2 cellular contexts compared by ENCODE assay signal in genomic region chr3:141348848-141349247, GRCh38.
TF ChIP-seq lines count a peak whose summit lies in the region.

No MANE protein-coding gene starts in this region.

TF ChIP-seq in IMR-90, 13 proteins besides CTCF, POLR2A, EP300 and RAD21:
- no peak for TF ChIP-seq SMC3 (IDR thresholded peaks at IDR 0.05; ENCODE audit: low read depth, low read length)
- TF ChIP-seq USF2 (IDR thresholded peaks at IDR 0.05; ENCODE audit: low read depth, low read length): no peak
- no peak for TF ChIP-seq MAZ (IDR thresholded peaks at IDR 0.05; ENCODE audit: borderline replicate concordance, low read depth, low read length)
TF ChIP-seq in IMR-90: peak in this region for 0.

TF ChIP-seq in K562, 482 proteins besides CTCF, POLR2A, EP300 and RAD21:
- TF ChIP-seq SRSF1 (IDR thresholded peaks at IDR 0.05; ENCODE audit: low read depth, low read length): no peak
- peak; percentile 71 to 73; a peak in 3 of 4 replicates for TF ChIP-seq KDM1A (IDR thresholded peaks at IDR 0.05)
- no peak for TF ChIP-seq SP2 (IDR thresholded peaks at IDR 0.05; ENCODE audit: extremely low read depth, low read depth, low read length, poor library complexity, severe bottlenecking)
- TF ChIP-seq HDAC1 (IDR thresholded peaks at IDR 0.05): 0 out of 4 replicates have a peak, but pooled peaks of 1 of the 2 experiments have one; percentile 32
- TF ChIP-seq MEIS2 (IDR thresholded peaks at IDR 0.05; ENCODE audit: partially characterized antibody): peak; percentile 4
- 0 out of 4 replicates have a peak, but pooled peaks of 1 of the 2 experiments have one; percentile 16 for TF ChIP-seq RCOR1 (IDR thresholded peaks at IDR 0.05; ENCODE audit: borderline replicate concordance in 1 of 2, low read depth in 2 of 2, low read length in 2 of 2)
- no peak for TF ChIP-seq ETV1 (tag; conservative IDR thresholded peaks at IDR 0.05; ENCODE audit: low read depth)
- TF ChIP-seq IRF9 (tag; IDR thresholded peaks at IDR 0.05): no peak
- TF ChIP-seq ZBTB1 (CRISPR knock-in tag; IDR thresholded peaks at IDR 0.05; ENCODE audit: borderline replicate concordance, low read depth): no peak
- TF ChIP-seq, protein P1, sequence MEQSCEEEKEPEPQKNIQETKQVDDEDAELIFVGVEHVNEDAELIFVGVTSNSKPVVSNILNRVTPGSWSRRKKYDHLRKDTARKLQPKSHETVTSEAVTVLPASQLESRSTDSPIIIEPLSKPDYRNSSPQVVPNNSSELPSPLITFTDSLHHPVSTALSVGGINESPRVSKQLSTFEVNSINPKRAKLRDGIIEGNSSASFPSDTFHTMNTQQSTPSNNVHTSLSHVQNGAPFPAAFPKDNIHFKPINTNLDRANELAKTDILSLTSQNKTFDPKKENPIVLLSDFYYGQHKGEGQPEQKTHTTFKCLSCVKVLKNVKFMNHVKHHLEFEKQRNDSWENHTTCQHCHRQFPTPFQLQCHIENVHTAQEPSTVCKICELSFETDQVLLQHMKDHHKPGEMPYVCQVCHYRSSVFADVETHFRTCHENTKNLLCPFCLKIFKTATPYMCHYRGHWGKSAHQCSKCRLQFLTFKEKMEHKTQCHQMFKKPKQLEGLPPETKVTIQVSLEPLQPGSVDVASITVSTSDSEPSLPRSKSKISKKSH (CRISPR knock-in tag; IDR thresholded peaks at IDR 0.05): no peak
- TF ChIP-seq HCFC1 (IDR thresholded peaks at IDR 0.05; ENCODE audit: low read depth, low read length): no peak
- TF ChIP-seq PTTG1 (tag; IDR thresholded peaks at IDR 0.05; ENCODE audit: low read depth): no peak
- no peak for TF ChIP-seq BACH1 (tag; IDR thresholded peaks at IDR 0.05)
- TF ChIP-seq E4F1 (CRISPR knock-in tag; IDR thresholded peaks at IDR 0.05; ENCODE audit: borderline replicate concordance): no peak
- no peak for TF ChIP-seq SIRT6 (IDR thresholded peaks at IDR 0.05; ENCODE audit: low read depth, low read length)
- TF ChIP-seq GTF2B (IDR thresholded peaks at IDR 0.05; ENCODE audit: extremely low read depth, insufficient read length): no peak
- TF ChIP-seq, protein P2, sequence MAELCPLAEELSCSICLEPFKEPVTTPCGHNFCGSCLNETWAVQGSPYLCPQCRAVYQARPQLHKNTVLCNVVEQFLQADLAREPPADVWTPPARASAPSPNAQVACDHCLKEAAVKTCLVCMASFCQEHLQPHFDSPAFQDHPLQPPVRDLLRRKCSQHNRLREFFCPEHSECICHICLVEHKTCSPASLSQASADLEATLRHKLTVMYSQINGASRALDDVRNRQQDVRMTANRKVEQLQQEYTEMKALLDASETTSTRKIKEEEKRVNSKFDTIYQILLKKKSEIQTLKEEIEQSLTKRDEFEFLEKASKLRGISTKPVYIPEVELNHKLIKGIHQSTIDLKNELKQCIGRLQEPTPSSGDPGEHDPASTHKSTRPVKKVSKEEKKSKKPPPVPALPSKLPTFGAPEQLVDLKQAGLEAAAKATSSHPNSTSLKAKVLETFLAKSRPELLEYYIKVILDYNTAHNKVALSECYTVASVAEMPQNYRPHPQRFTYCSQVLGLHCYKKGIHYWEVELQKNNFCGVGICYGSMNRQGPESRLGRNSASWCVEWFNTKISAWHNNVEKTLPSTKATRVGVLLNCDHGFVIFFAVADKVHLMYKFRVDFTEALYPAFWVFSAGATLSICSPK (IDR thresholded peaks at IDR 0.05; ENCODE audit: borderline replicate concordance): no peak
